Comparison of ENCODE assay signal across 12 cellular contexts in the genomic region with DNA sequence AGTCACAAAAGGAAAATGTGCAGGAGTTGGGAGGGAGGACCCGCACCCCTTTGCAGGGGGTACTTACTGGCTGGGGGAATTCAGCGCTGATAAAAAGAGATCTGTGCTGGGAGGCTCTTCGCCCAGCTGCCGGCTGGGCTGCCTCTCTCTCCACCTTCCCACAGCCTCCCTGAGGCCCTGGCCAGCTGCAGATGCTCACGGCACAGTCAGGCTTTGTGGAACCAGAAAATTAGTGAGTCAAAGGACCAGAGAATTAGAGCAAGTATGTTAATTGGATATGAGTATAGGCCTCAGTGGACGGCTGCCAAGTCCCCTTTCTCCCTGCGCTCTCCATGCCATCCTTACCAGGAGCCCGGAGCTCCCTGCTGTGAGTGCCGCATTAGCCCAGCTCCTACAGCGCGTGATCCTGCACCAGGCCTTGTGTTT.
A peak's percentile ranks its signal among the peaks of the same experiment; 100 is the strongest.
DNase-seq lines count a peak whose midpoint lies in the region; ATAC-seq lines count a peak whose summit lies in the region.
"Had no signal": no experiment of that assay in that cellular context is flagged by ENCODE, and none has a peak within 500 bp of the region (broad histone marks: within the 10 kb centered on the region; RNA-seq: fewer than 3 reads in every experiment).

No MANE protein-coding gene starts in this region.

- intact Hi-C loops in left ventricle myocardium superior (cut with micrococcal nuclease) = no loop called here

- ATAC-seq in left ventricle myocardium superior (peak; percentile 82), HG03565 (IDR thresholded peaks at IDR 0.05; ENCODE audit: unreplicated experiment) (no peak), HG02981 (IDR thresholded peaks at IDR 0.05; ENCODE audit: unreplicated experiment) (no peak)
- ATAC-seq: naive thymus-derived CD4-positive, alpha-beta T cell had no signal

- DNase-seq in NCI-H128 (lab: John Stamatoyannopoulos, UW; ENCODE audit: unreplicated experiment) (peak; percentile 27), NCI-H82 treated with DMSO at 0.1 percent for 48 hours (lab: John Stamatoyannopoulos, UW; ENCODE audit: unreplicated experiment) (peak; percentile 84), left ventricle myocardium superior (peak; percentile 48), smooth muscle cell of the brain vasculature (ENCODE audit: low read depth, low spot score) (peak; percentile 31), SKM-1 (lab: John Stamatoyannopoulos, UW; ENCODE audit: unreplicated experiment) (no peak)
- DNase-seq: activated CD4-positive, alpha-beta T cell treated with anti-CD3 and anti-CD28 coated beads for 48 hours; activated naive CD8-positive, alpha-beta T cell treated with anti-CD3 and anti-CD28 coated beads for 36 hours; H9; naive thymus-derived CD4-positive, alpha-beta T cell; SIG-M5 had no signal
